21 cellular contexts compared by ENCODE assay signal in the genomic region with DNA sequence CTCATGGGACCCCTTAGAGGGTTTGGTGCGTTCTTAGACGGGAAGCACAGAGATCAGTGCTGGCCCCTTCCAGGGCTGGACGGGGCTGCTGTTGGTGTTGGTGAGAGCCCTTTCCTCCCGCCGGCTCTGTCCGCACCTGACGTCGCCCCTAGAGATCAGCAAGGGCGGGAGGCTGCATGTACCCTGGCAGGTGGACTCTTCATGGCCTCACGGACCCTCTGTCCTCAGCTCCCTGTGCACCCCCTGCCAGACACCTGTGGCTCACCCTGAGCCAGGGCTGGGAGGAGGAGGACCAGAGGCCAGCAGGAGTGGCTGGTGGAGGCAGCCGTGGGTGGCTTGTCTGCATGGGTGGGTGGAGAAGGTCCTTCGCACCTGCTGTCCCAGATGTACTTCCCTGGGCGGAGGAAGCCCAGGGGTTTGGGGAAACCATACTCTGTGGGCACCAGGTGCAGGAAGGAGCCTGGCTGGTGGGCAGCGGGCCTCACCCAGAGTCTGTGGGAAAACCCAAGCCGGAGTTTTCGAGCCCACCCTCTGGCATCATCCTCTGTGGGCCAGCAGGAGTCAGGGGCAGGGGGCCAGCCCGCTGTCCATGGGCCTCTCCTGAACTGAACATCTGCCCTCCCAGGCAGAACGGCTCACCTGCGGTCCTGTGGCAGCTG.
DNase-seq lines count a peak whose midpoint lies in the region; ATAC-seq, FAIRE-seq and TF ChIP-seq lines count a peak whose summit lies in the region.
"Had no signal": no experiment of that assay in that cellular context is flagged by ENCODE, and none has a peak within 500 bp of the region (broad histone marks: within the 10 kb centered on the region; RNA-seq: fewer than 3 reads in every experiment).

No MANE protein-coding gene starts in this region.

- H3K9ac ChIP-seq in GM12878 (ENCODE audit: control insufficient read depth, insufficient read depth, low read length) = no peak overlapping the region

- no peak overlapping the region for H2AFZ ChIP-seq in GM12878 (ENCODE audit: control insufficient read depth, low read depth, low read length)

- H3K27me3 Mint-ChIP-seq in activated CD4-positive, alpha-beta memory T cell treated with anti-CD3 and anti-CD28 coated beads for 36 hours = no peaks in the 10 kb centered on the region
- no peaks in the 10 kb centered on the region for H3K27me3 Mint-ChIP-seq in activated CD4-positive, alpha-beta memory T cell treated with anti-CD3 and anti-CD28 coated beads, Interleukin-2, amount 10 ng/mL, durations not matched to agents 7 days and 5 days
- no peaks in the 10 kb centered on the region for H3K27me3 Mint-ChIP-seq in mesothelial cell of epicardium (ENCODE audit: low read depth)
- H3K27me3 Mint-ChIP-seq: activated T-helper 17 cell treated with anti-CD3 and anti-CD28 coated beads, Interleukin-2, amount 50 U/mL, for 72 hours; CD4-positive, CD25-positive, alpha-beta regulatory T cell had no signal

- TF ChIP-seq RAD21 in GM12878 (IDR thresholded peaks at IDR 0.05; ENCODE audit: insufficient read depth, low read depth, low read length) = no peak

- TF ChIP-seq POLR2A in GM12878 (IDR thresholded peaks at IDR 0.05; ENCODE audit: low read depth, low read length) (peak; percentile 54), right lobe of liver (IDR thresholded peaks at IDR 0.05) (no peak), tibial nerve (IDR thresholded peaks at IDR 0.05) (no peak)

- peak overlapping the region; percentile 18 for H3K27ac Mint-ChIP-seq in activated CD4-positive, alpha-beta memory T cell treated with anti-CD3 and anti-CD28 coated beads for 36 hours
- H3K27ac Mint-ChIP-seq in activated CD4-positive, alpha-beta memory T cell treated with anti-CD3 and anti-CD28 coated beads, Interleukin-2, amount 10 ng/mL, durations not matched to agents 7 days and 5 days = no peak overlapping the region
- H3K27ac Mint-ChIP-seq in mesothelial cell of epicardium = no peak overlapping the region
- H3K27ac Mint-ChIP-seq: activated T-helper 17 cell treated with anti-CD3 and anti-CD28 coated beads, Interleukin-2, amount 50 U/mL, for 72 hours had no signal

- ATAC-seq in GM12878 (no peak), right lobe of liver (peak; percentile 1 to 4 (median 2))
- ATAC-seq: activated T-helper 17 cell treated with anti-CD3 and anti-CD28 coated beads, Interleukin-2, amount 50 U/mL, for 72 hours had no signal

- H3K36me3 Mint-ChIP-seq in activated CD4-positive, alpha-beta memory T cell treated with anti-CD3 and anti-CD28 coated beads for 36 hours = peaks cover 36% of the 10 kb centered on the region
- peaks cover 61% of the 10 kb centered on the region for H3K36me3 Mint-ChIP-seq in activated CD4-positive, alpha-beta memory T cell treated with anti-CD3 and anti-CD28 coated beads, Interleukin-2, amount 10 ng/mL, durations not matched to agents 7 days and 5 days (ENCODE audit: low read depth)
- H3K36me3 Mint-ChIP-seq in mesothelial cell of epicardium = peaks cover 10% of the 10 kb centered on the region

- BruUV-seq in GM12878 (replicated peaks; lab: Mats Ljungman, UMichigan) = no TSS peak

- 84% methylated on average over 19 of the region's 19 CpGs for WGBS in GM12878 (ENCODE audit: insufficient coverage, insufficient replicate concordance, low lambda C conversion rate, missing lambda C conversion rate)
- 20% methylated on average over 1 of the region's 19 CpGs for WGBS in right lobe of liver (ENCODE audit: insufficient coverage, low coverage, low lambda C conversion rate, missing lambda C conversion rate)
- WGBS in tibial nerve, 2 donors = 71 to 75% methylated on average over 14 to 18 of the region's 19 CpGs

- H3K36me3 ChIP-seq in GM12878 (ENCODE audit: control insufficient read depth in 2 of 2, insufficient read depth in 2 of 2, low read length in 1 of 2) (peaks cover 22 to 71% of the 10 kb centered on the region in 2 experiments; a peak in 3 of 4 replicates), right lobe of liver (peaks cover 3 to 51% (median 18%) of the 10 kb centered on the region in 4 donors), tibial nerve (peaks cover 0 to 83% (median 37%) of the 10 kb centered on the region in 3 donors)

- H3K27me3 ChIP-seq in GM12878 (replicated peaks in 1 of 2; ENCODE audit: control insufficient read depth in 2 of 2, insufficient read depth in 2 of 2, low read length in 1 of 2) = no peaks in the 10 kb centered on the region
- H3K27me3 ChIP-seq in right lobe of liver = no peaks in the 10 kb centered on the region
- no peaks in the 10 kb centered on the region for H3K27me3 ChIP-seq in tibial nerve
- H3K27me3 ChIP-seq: testis had no signal

- SMC1A ChIA-PET in GM12878 (lab: Charles Lee; ENCODE audit: uncharacterized antibody, unreplicated experiment) = no interaction called here

- no peaks in the 10 kb centered on the region for H3K9me3 Mint-ChIP-seq in activated CD4-positive, alpha-beta memory T cell treated with anti-CD3 and anti-CD28 coated beads for 36 hours
- H3K9me3 Mint-ChIP-seq in activated CD4-positive, alpha-beta memory T cell treated with anti-CD3 and anti-CD28 coated beads, Interleukin-2, amount 10 ng/mL, durations not matched to agents 7 days and 5 days = no peaks in the 10 kb centered on the region
- H3K9me3 Mint-ChIP-seq in mesothelial cell of epicardium = no peaks in the 10 kb centered on the region
- H3K9me3 Mint-ChIP-seq: activated T-helper 17 cell treated with anti-CD3 and anti-CD28 coated beads, Interleukin-2, amount 50 U/mL, for 72 hours had no signal

- CTCF ChIA-PET in activated CD4-positive, alpha-beta memory T cell treated with anti-CD3 and anti-CD28 coated beads for 36 hours (lab: Charles Lee) = interaction anchor here (1.1 to 10.1 kb wide), 2 partner anchors 58 to 89 kb away, joined by 4 to 209 read pairs; no protein-coding TSS in a partner anchor
- CTCF ChIA-PET in activated CD4-positive, alpha-beta memory T cell treated with anti-CD3 and anti-CD28 coated beads, Interleukin-2, amount 10 ng/mL, durations not matched to agents 7 days and 5 days (lab: Charles Lee) = interaction anchor here (0.6 kb wide), 1 partner anchor 354 kb away, joined by 3 read pairs; no protein-coding TSS in a partner anchor
- CTCF ChIA-PET in GM12878 (lab: Yijun Ruan, JAX) = interaction anchor here (1.3 kb wide), 1 partner anchor 86 kb away, joined by 3 read pairs; no protein-coding TSS in a partner anchor

- no peaks in the 10 kb centered on the region; the same call in 1 of the 2 replicates for H4K20me1 ChIP-seq in GM12878 (ENCODE audit: control insufficient read depth, insufficient read depth)

- no peak for TF ChIP-seq EP300 in GM12878 (IDR thresholded peaks at IDR 0.05; ENCODE audit: borderline replicate concordance in 1 of 2, control insufficient read depth in 1 of 2, low read depth in 2 of 2, low read length in 2 of 2)
- TF ChIP-seq EP300 in tibial nerve (IDR thresholded peaks at IDR 0.05) = no peak

- peaks cover 7% of the 10 kb centered on the region for H3K79me2 ChIP-seq in GM12878 (ENCODE audit: control insufficient read depth, insufficient read depth, low read length)

- H3K27ac ChIP-seq in GM12878 (ENCODE audit: control insufficient read depth, insufficient read depth) (no peak overlapping the region), right lobe of liver (peak overlapping the region in 1 of 3 donors; percentile 44), tibial nerve (peak overlapping the region in 3 of 4 donors; percentile 58 to 77 (median 68))
- H3K27ac ChIP-seq: 22Rv1, WERI-Rb-1 had no signal

- no peak for DNase-seq in activated CD4-positive, alpha-beta memory T cell treated with anti-CD3 and anti-CD28 coated beads for 36 hours
- DNase-seq in activated CD4-positive, alpha-beta memory T cell treated with anti-CD3 and anti-CD28 coated beads, Interleukin-2, amount 10 ng/mL, durations not matched to agents 7 days and 5 days = no peak
- no peak for DNase-seq in GM12878 (ENCODE audit: low read depth, low spot score)
- DNase-seq in right lobe of liver = peak in 1 of 3 donors; percentile 20
- no peak for DNase-seq in tibial nerve (ENCODE audit: low spot score in 2 of 2)
- DNase-seq in GDM1 (lab: John Stamatoyannopoulos, UW) = no peak
- no peak for DNase-seq in NCI-H2029 treated with DMSO at 0.1 percent for 48 hours (lab: John Stamatoyannopoulos, UW)
- no peak for DNase-seq in mesothelial cell of epicardium (ENCODE audit: low spot score in 2 of 2, unreplicated experiment in 2 of 2)
- DNase-seq: amniotic stem cell; CD4-positive, CD25-positive, alpha-beta regulatory T cell; EL; Kasumi-1; NCI-H2171 treated with DMSO at 0.1 percent for 48 hours; NCI-H82; retina; stimulated activated CD4-positive, alpha-beta T cell treated with anti-CD3 and anti-CD28 coated beads, Interleukin-2, amount 100 ng/mL, for 24 hours; WERI-Rb-1 had no signal

- H3K4me1 Mint-ChIP-seq in activated CD4-positive, alpha-beta memory T cell treated with anti-CD3 and anti-CD28 coated beads for 36 hours (ENCODE audit: low read depth) = peaks cover 14% of the 10 kb centered on the region
- peaks cover 19% of the 10 kb centered on the region for H3K4me1 Mint-ChIP-seq in activated CD4-positive, alpha-beta memory T cell treated with anti-CD3 and anti-CD28 coated beads, Interleukin-2, amount 10 ng/mL, durations not matched to agents 7 days and 5 days
- H3K4me1 Mint-ChIP-seq in mesothelial cell of epicardium = no peaks in the 10 kb centered on the region

- H3K4me1 ChIP-seq in GM12878 (ENCODE audit: control insufficient read depth, insufficient read depth, low read length) (peaks cover 12% of the 10 kb centered on the region), right lobe of liver (peaks cover 0 to 16% (median 7%) of the 10 kb centered on the region in 4 donors), tibial nerve (peaks cover 3 to 42% (median 20%) of the 10 kb centered on the region in 4 donors)

- FAIRE-seq in GM12878 (lab: Jason Lieb, UNC) = no peak
- FAIRE-seq: RCC 7860 had no signal

- in situ Hi-C loops in GM12878 (cut with MboI) = no loop called here

- TF ChIP-seq CTCF in GM12878 (IDR thresholded peaks at IDR 0.05 in 2 of 3, conservative IDR thresholded peaks at IDR 0.05 in 1 of 3; ENCODE audit: control insufficient read depth in 2 of 3, extremely low read depth in 1 of 3, insufficient read depth in 1 of 3, low read depth in 3 of 3, low read length in 3 of 3) (no peak), right lobe of liver (IDR thresholded peaks at IDR 0.05) (no peak), tibial nerve (IDR thresholded peaks at IDR 0.05) (no peak), mesothelial cell of epicardium (IDR thresholded peaks at IDR 0.05; ENCODE audit: unreplicated experiment) (no peak)

- intact Hi-C loops in activated CD4-positive, alpha-beta memory T cell treated with anti-CD3 and anti-CD28 coated beads for 36 hours (cut with micrococcal nuclease) = no loop called here
- intact Hi-C loops in GM12878 (cut with micrococcal nuclease; ENCODE audit: unreplicated experiment) = no loop called here
- intact Hi-C loops in right lobe of liver (cut with DNase I) = loop anchor here in 1 of 2 donors (5.0 kb wide), 1 partner anchor 42 kb away; no protein-coding TSS in a partner anchor

- RAD21 ChIA-PET in GM12878 (lab: Charles Lee; ENCODE audit: unreplicated experiment) = no interaction called here

- H3K9me3 ChIP-seq in GM12878 (replicated peaks; ENCODE audit: control insufficient read depth, insufficient read depth, low read length) = no peaks in the 10 kb centered on the region
- no peaks in the 10 kb centered on the region for H3K9me3 ChIP-seq in right lobe of liver
- H3K9me3 ChIP-seq in tibial nerve = no peaks in the 10 kb centered on the region
- H3K9me3 ChIP-seq: testis had no signal

- POLR2A ChIA-PET in activated CD4-positive, alpha-beta memory T cell treated with anti-CD3 and anti-CD28 coated beads for 36 hours (lab: Charles Lee) = no interaction called here
- POLR2A ChIA-PET in activated CD4-positive, alpha-beta memory T cell treated with anti-CD3 and anti-CD28 coated beads, Interleukin-2, amount 10 ng/mL, durations not matched to agents 7 days and 5 days (lab: Charles Lee) = interaction anchor here (0.9 to 1.8 kb wide), 2 partner anchors 48 to 89 kb away, joined by 3 to 4 read pairs; no protein-coding TSS in a partner anchor
- POLR2A ChIA-PET in GM12878 (lab: Charles Lee) = no interaction called here

- no peak overlapping the region for H3K4me2 ChIP-seq in GM12878 (ENCODE audit: control insufficient read depth, insufficient read depth)

- H3K4me3 ChIP-seq in GM12878 (no peak overlapping the region), right lobe of liver (no peak overlapping the region), tibial nerve (no peak overlapping the region)
- H3K4me3 ChIP-seq: testis had no signal

- no peak overlapping the region for H3K4me3 Mint-ChIP-seq in activated CD4-positive, alpha-beta memory T cell treated with anti-CD3 and anti-CD28 coated beads for 36 hours
- H3K4me3 Mint-ChIP-seq in activated CD4-positive, alpha-beta memory T cell treated with anti-CD3 and anti-CD28 coated beads, Interleukin-2, amount 10 ng/mL, durations not matched to agents 7 days and 5 days = no peak overlapping the region
- H3K4me3 Mint-ChIP-seq in mesothelial cell of epicardium = no peak overlapping the region
- H3K4me3 Mint-ChIP-seq: activated T-helper 17 cell treated with anti-CD3 and anti-CD28 coated beads, Interleukin-2, amount 50 U/mL, for 72 hours; CD4-positive, CD25-positive, alpha-beta regulatory T cell had no signal
